In the genomic region with DNA sequence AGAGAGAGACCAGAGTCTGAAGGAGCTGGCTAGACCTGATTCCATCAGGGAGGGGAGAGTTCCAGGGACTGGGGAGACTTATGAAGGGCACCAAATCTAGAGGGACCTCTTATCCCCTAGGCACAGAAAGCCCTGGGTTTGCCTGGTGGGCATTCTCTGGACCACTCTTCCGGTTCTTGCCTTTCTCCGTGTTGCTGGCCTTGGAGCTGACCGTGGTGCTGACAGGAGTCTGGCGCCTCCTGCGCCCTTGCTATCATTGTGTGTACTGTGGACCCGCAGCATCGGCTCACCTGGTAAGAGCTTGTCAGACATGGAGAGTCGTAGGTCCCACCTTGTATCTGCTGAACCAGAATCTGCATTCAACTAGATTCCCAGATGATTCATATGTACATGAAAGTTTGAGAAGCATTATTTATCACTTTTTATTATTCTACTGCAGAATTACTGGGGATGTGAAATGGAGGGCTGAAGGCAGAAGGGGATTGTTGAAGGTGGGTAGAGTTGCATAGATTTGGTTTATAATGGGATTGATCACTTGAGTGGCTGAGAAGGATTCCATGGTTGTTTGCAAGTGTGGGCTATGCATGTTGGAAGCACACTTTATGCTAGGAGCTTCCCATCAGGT, we compare ENCODE assay signal across 10 cellular contexts. TPM values are rescaled to one million over a fixed set of nuclear protein-coding genes. Genes with fewer than 3 reads are reported as not detected.
DNase-seq lines count a peak whose midpoint lies in the region; ATAC-seq, FAIRE-seq and TF ChIP-seq lines count a peak whose summit lies in the region.
"Had no signal": no experiment of that assay in that cellular context is flagged by ENCODE, and none has a peak within 500 bp of the region (broad histone marks: within the 10 kb centered on the region; RNA-seq: fewer than 3 reads in every experiment).

No MANE protein-coding gene starts in this region.

- TF ChIP-seq EP300 in HepG2 (IDR thresholded peaks at IDR 0.05; ENCODE audit: low read depth in 2 of 2, low read length in 2 of 2) (no peak), HepG2 (CRISPR knock-in tag; IDR thresholded peaks at IDR 0.05; ENCODE audit: borderline replicate concordance) (no peak)

- no peaks in the 10 kb centered on the region for H3K9me3 Mint-ChIP-seq in stimulated activated memory B cell treated with anti-CD40 and anti-IgM and Interleukin-4, amounts not matched to agents 10 μg/mL and 1 μg/mL and 100 μg/mL, for 72 hours
- H3K9me3 Mint-ChIP-seq in osteocyte (ENCODE audit: unreplicated experiment): peaks cover 4% of the 10 kb centered on the region

- H3K27me3 Mint-ChIP-seq in stimulated activated memory B cell treated with anti-CD40 and anti-IgM and Interleukin-4, amounts not matched to agents 10 μg/mL and 1 μg/mL and 100 μg/mL, for 72 hours: peaks cover 59% of the 10 kb centered on the region
- peaks cover 41% of the 10 kb centered on the region for H3K27me3 Mint-ChIP-seq in osteocyte (ENCODE audit: unreplicated experiment)

- POLR2A ChIA-PET in HepG2 (lab: Yijun Ruan, JAX): no interaction called here

- no peaks in the 10 kb centered on the region for H3K36me3 Mint-ChIP-seq in stimulated activated memory B cell treated with anti-CD40 and anti-IgM and Interleukin-4, amounts not matched to agents 10 μg/mL and 1 μg/mL and 100 μg/mL, for 72 hours
- no peaks in the 10 kb centered on the region for H3K36me3 Mint-ChIP-seq in osteocyte (ENCODE audit: unreplicated experiment)
- H3K36me3 Mint-ChIP-seq: activated naive CD8-positive, alpha-beta T cell had no signal

- no peaks in the 10 kb centered on the region for H3K4me1 Mint-ChIP-seq in stimulated activated memory B cell treated with anti-CD40 and anti-IgM and Interleukin-4, amounts not matched to agents 10 μg/mL and 1 μg/mL and 100 μg/mL, for 72 hours
- H3K4me1 Mint-ChIP-seq in osteocyte (ENCODE audit: unreplicated experiment): no peaks in the 10 kb centered on the region

- H3K27ac ChIP-seq in DND-41 (ENCODE audit: low read length): no peak overlapping the region
- H3K27ac ChIP-seq in Karpas-422 (ENCODE audit: low read length): no peak overlapping the region
- no peak overlapping the region for H3K27ac ChIP-seq in HepG2 (ENCODE audit: extremely low read length, insufficient read depth, low read length)

- no peak overlapping the region for H2AFZ ChIP-seq in DND-41 (ENCODE audit: low read depth, low read length)
- no peak overlapping the region for H2AFZ ChIP-seq in Karpas-422 (ENCODE audit: low read length)
- H2AFZ ChIP-seq in HepG2 (ENCODE audit: low read length): no peak overlapping the region

- H3K9me2 ChIP-seq in Karpas-422 (replicated peaks; ENCODE audit: insufficient read depth, low read length): no peaks in the 10 kb centered on the region

- no peaks in the 10 kb centered on the region for H3K36me3 ChIP-seq in DND-41 (ENCODE audit: insufficient read depth, low read length)
- no peaks in the 10 kb centered on the region for H3K36me3 ChIP-seq in Karpas-422 (ENCODE audit: insufficient read depth, low read length)
- H3K36me3 ChIP-seq in HepG2 (replicated peaks in 1 of 2; ENCODE audit: control insufficient read depth in 1 of 2, insufficient read depth in 2 of 2, low read length in 2 of 2): no peaks in the 10 kb centered on the region

- no peak overlapping the region for H3K27ac Mint-ChIP-seq in stimulated activated memory B cell treated with anti-CD40 and anti-IgM and Interleukin-4, amounts not matched to agents 10 μg/mL and 1 μg/mL and 100 μg/mL, for 72 hours
- no peak overlapping the region for H3K27ac Mint-ChIP-seq in osteocyte (ENCODE audit: unreplicated experiment)
- H3K27ac Mint-ChIP-seq: activated naive CD8-positive, alpha-beta T cell had no signal

- intact Hi-C loops in HepG2 (cut with micrococcal nuclease; ENCODE audit: unreplicated experiment): no loop called here

- peaks cover 12% of the 10 kb centered on the region for H3K27me3 ChIP-seq in DND-41 (ENCODE audit: insufficient read depth, low read length, poor library complexity)
- H3K27me3 ChIP-seq in Karpas-422 (ENCODE audit: low read length): no peaks in the 10 kb centered on the region
- H3K27me3 ChIP-seq in HepG2 (ENCODE audit: control insufficient read depth in 1 of 2, insufficient read depth in 2 of 2, low read length in 2 of 2): peaks cover 0 to 5% of the 10 kb centered on the region in 2 experiments; a peak in 1 of 5 replicates

- no peaks in the 10 kb centered on the region for H3K4me1 ChIP-seq in DND-41 (ENCODE audit: insufficient read depth, low read length)
- no peaks in the 10 kb centered on the region for H3K4me1 ChIP-seq in Karpas-422 (ENCODE audit: low read length)
- H3K4me1 ChIP-seq in HepG2 (ENCODE audit: insufficient read depth, low read length): no peaks in the 10 kb centered on the region

- H3K9ac ChIP-seq in DND-41 (ENCODE audit: low read depth, low read length) (no peak overlapping the region), Karpas-422 (ENCODE audit: low read length) (no peak overlapping the region), HepG2 (ENCODE audit: insufficient read depth, low read depth, low read length) (no peak overlapping the region)

- no peak overlapping the region for H3K4me3 Mint-ChIP-seq in stimulated activated memory B cell treated with anti-CD40 and anti-IgM and Interleukin-4, amounts not matched to agents 10 μg/mL and 1 μg/mL and 100 μg/mL, for 72 hours
- no peak overlapping the region for H3K4me3 Mint-ChIP-seq in osteocyte (ENCODE audit: unreplicated experiment)
- H3K4me3 Mint-ChIP-seq: activated naive CD8-positive, alpha-beta T cell had no signal

- TF ChIP-seq CTCF in DND-41 (IDR thresholded peaks at IDR 0.05; ENCODE audit: borderline replicate concordance, extremely low read depth, low read length, poor library complexity, severe bottlenecking) (no peak), HepG2 (CRISPR knock-in tag; IDR thresholded peaks at IDR 0.05) (no peak), osteocyte (IDR thresholded peaks at IDR 0.05) (no peak)

- in situ Hi-C loops in HepG2 (cut with HindIII; ENCODE audit: extremely low pct_ligation_motif_present, low pct_unique_long_range_greater_than_20kb): no loop called here

- no peak overlapping the region for H3K4me2 ChIP-seq in DND-41 (ENCODE audit: insufficient read depth, low read length)
- H3K4me2 ChIP-seq in Karpas-422 (ENCODE audit: low read depth, low read length, poor library complexity, severe bottlenecking): no peak overlapping the region
- H3K4me2 ChIP-seq in HepG2 (ENCODE audit: low read depth, low read length): no peak overlapping the region

- H3K4me3 ChIP-seq in DND-41 (ENCODE audit: low read depth in 1 of 2, low read length in 2 of 2) (no peak overlapping the region), Karpas-422 (ENCODE audit: low read length) (no peak overlapping the region), HepG2 (replicated peaks in 1 of 3; ENCODE audit: insufficient read depth in 1 of 3, low read depth in 2 of 3, low read length in 3 of 3) (no peak overlapping the region)

- no peaks in the 10 kb centered on the region for H3K9me3 ChIP-seq in DND-41 (ENCODE audit: insufficient read depth, low read length, severe bottlenecking)
- H3K9me3 ChIP-seq in Karpas-422 (ENCODE audit: low read length): no peaks in the 10 kb centered on the region
- no peaks in the 10 kb centered on the region for H3K9me3 ChIP-seq in HepG2 (ENCODE audit: low read length)

- FAIRE-seq in HepG2 (lab: Jason Lieb, UNC): peak; percentile 44
- FAIRE-seq: keratinocyte had no signal

- TF ChIP-seq RAD21 in HepG2 (CRISPR knock-in tag; IDR thresholded peaks at IDR 0.05): no peak

- H3K79me2 ChIP-seq in DND-41 (ENCODE audit: insufficient read depth, low read length): no peaks in the 10 kb centered on the region
- no peaks in the 10 kb centered on the region for H3K79me2 ChIP-seq in Karpas-422 (ENCODE audit: low read length)
- H3K79me2 ChIP-seq in HepG2 (ENCODE audit: insufficient read depth, low read length): no peaks in the 10 kb centered on the region

- CTCF ChIA-PET in HepG2 (lab: Yijun Ruan, JAX; ENCODE audit: low intra/inter-chr PET ratio, low total read pairs): no interaction called here

- no peaks in the 10 kb centered on the region for H4K20me1 ChIP-seq in DND-41 (ENCODE audit: insufficient read depth, low read length)
- H4K20me1 ChIP-seq in Karpas-422 (ENCODE audit: insufficient read depth, low read depth, low read length): no peaks in the 10 kb centered on the region
- H4K20me1 ChIP-seq in HepG2 (ENCODE audit: insufficient read depth, low read length): no peaks in the 10 kb centered on the region

- peak; percentile 70; the same call in 2 of the 3 replicates for ATAC-seq in DND-41 (ENCODE audit: insufficient read depth, low read depth)
- ATAC-seq in HepG2: peak; percentile 88
- no peak for ATAC-seq in stimulated activated memory B cell treated with anti-CD40 and anti-IgM and Interleukin-4, amounts not matched to agents 10 μg/mL and 1 μg/mL and 100 μg/mL, for 72 hours
- ATAC-seq in HG03521 (IDR thresholded peaks at IDR 0.05; ENCODE audit: unreplicated experiment): no peak

- DNase-seq in DND-41: peak; percentile 65
- DNase-seq in Karpas-422: peak; percentile 56
- DNase-seq in amniotic epithelial cell (ENCODE audit: low read depth): peak; percentile 37
- DNase-seq in HepG2 (ENCODE audit: low spot score): peak; percentile 41
- no peak for DNase-seq in NCI-H1694 (lab: John Stamatoyannopoulos, UW)
- DNase-seq in osteocyte (ENCODE audit: extremely low spot score, unreplicated experiment): no peak

- TF ChIP-seq POLR2A in HepG2 (IDR thresholded peaks at IDR 0.05; ENCODE audit: insufficient read depth in 1 of 2, low read depth in 2 of 2, low read length in 2 of 2): no peak

- 5% methylated on average over 8 of the region's 8 CpGs for WGBS in HepG2 (ENCODE audit: low lambda C conversion rate)

- no TSS peak for BruUV-seq in HepG2 (replicated peaks; lab: Mats Ljungman, UMichigan)

RNA-seq across cellular contexts. Expression of gene TRPM8, which starts 4.3 kb away (rescaled TPM):
- not detected in 2 replicates for total RNA-seq in Karpas-422 (2014; rRNA removed; shearing (Covaris generic); ENCODE audit: low replicate concordance)
- total RNA-seq in HepG2 (2016; rRNA removed; fragmentation: Illumina TruSeq; extraction: Trizol): not detected in 2 replicates
- total RNA-seq in HepG2 (2016; cell fraction: cytosol; rRNA removed; fragmentation: Illumina TruSeq; extraction: Trizol; ENCODE audit: low read depth): not detected in 2 replicates
- total RNA-seq in HepG2 (2016; cell fraction: insoluble cytoplasmic fraction; rRNA removed; fragmentation: Illumina TruSeq; extraction: Trizol): 0.13 TPM in 1 of 2 replicates, not detected in the other
- not detected in 2 replicates for total RNA-seq in HepG2 (2016; cell fraction: membrane; rRNA removed; fragmentation: Illumina TruSeq; extraction: Trizol)
- total RNA-seq in HepG2 (2016; cell fraction: nucleus; rRNA removed; fragmentation: Illumina TruSeq; extraction: Trizol): not detected in 2 replicates
- 0.08 and 0.12 TPM in 2 replicates for polyA plus RNA-seq in HepG2 (2011; rRNA removed)
- 0.24 TPM in 1 of 2 replicates, not detected in the other for polyA plus RNA-seq in HepG2 (2011; cell fraction: cytosol; rRNA removed)
- polyA plus RNA-seq in HepG2 (2011; cell fraction: nucleus; rRNA removed): not detected in 2 replicates
- 0.52 TPM in 1 of 2 replicates, not detected in the other for polyA plus RNA-seq in HepG2 (2012)
- not detected in 2 replicates for polyA plus RNA-seq in HepG2 (2016; cell fraction: cytosol; fragmentation: Illumina TruSeq; extraction: Trizol; ENCODE audit: low read depth)
- not detected in 2 replicates for polyA plus RNA-seq in HepG2 (2016; cell fraction: insoluble cytoplasmic fraction; fragmentation: Illumina TruSeq; extraction: Trizol; ENCODE audit: low read depth)
- not detected in 2 replicates for polyA plus RNA-seq in HepG2 (2016; cell fraction: membrane; fragmentation: Illumina TruSeq; extraction: Trizol; ENCODE audit: low read depth)
- not detected in 2 replicates for polyA plus RNA-seq in HepG2 (2016; cell fraction: nucleus; fragmentation: Illumina TruSeq; extraction: Trizol; ENCODE audit: insufficient read depth, low read depth)
- 1.0 TPM in 1 of 2 replicates, not detected in the other for polyA minus RNA-seq in HepG2 (2011; rRNA and poly(A)+ RNA removed; ENCODE audit: low replicate concordance)
- not detected in 2 replicates for polyA minus RNA-seq in HepG2 (2011; cell fraction: cytosol; rRNA and poly(A)+ RNA removed)
- polyA minus RNA-seq in HepG2 (2011; cell fraction: nucleus; rRNA and poly(A)+ RNA removed): 0.50 TPM in 1 of 2 replicates, not detected in the other
- not detected in 2 replicates for total RNA-seq in osteocyte

RNA-seq across cellular contexts. Expression of gene HJURP, which starts 58.6 kb away (rescaled TPM):
- total RNA-seq in Karpas-422 (2014; rRNA removed; shearing (Covaris generic); ENCODE audit: low replicate concordance): 16.5 and 29.0 TPM in 2 replicates
- total RNA-seq in HepG2 (2016; rRNA removed; fragmentation: Illumina TruSeq; extraction: Trizol): 36.3 and 45.9 TPM in 2 replicates
- total RNA-seq in HepG2 (2016; cell fraction: cytosol; rRNA removed; fragmentation: Illumina TruSeq; extraction: Trizol; ENCODE audit: low read depth): 12.1 and 14.1 TPM in 2 replicates
- 35.1 and 51.2 TPM in 2 replicates for total RNA-seq in HepG2 (2016; cell fraction: insoluble cytoplasmic fraction; rRNA removed; fragmentation: Illumina TruSeq; extraction: Trizol)
- 26.8 and 29.4 TPM in 2 replicates for total RNA-seq in HepG2 (2016; cell fraction: membrane; rRNA removed; fragmentation: Illumina TruSeq; extraction: Trizol)
- total RNA-seq in HepG2 (2016; cell fraction: nucleus; rRNA removed; fragmentation: Illumina TruSeq; extraction: Trizol): 33.4 and 36.8 TPM in 2 replicates
- polyA plus RNA-seq in HepG2 (2011; rRNA removed): 26.0 and 43.9 TPM in 2 replicates
- polyA plus RNA-seq in HepG2 (2011; cell fraction: cytosol; rRNA removed): 14.5 and 27.5 TPM in 2 replicates
- 39.6 and 70.3 TPM in 2 replicates for polyA plus RNA-seq in HepG2 (2011; cell fraction: nucleus; rRNA removed)
- polyA plus RNA-seq in HepG2 (2012): 7.6 and 21.0 TPM in 2 replicates
- 2.9 and 3.6 TPM in 2 replicates for polyA plus RNA-seq in HepG2 (2016; cell fraction: cytosol; fragmentation: Illumina TruSeq; extraction: Trizol; ENCODE audit: low read depth)
- polyA plus RNA-seq in HepG2 (2016; cell fraction: insoluble cytoplasmic fraction; fragmentation: Illumina TruSeq; extraction: Trizol; ENCODE audit: low read depth): 43.4 and 45.0 TPM in 2 replicates
- 5.8 and 7.3 TPM in 2 replicates for polyA plus RNA-seq in HepG2 (2016; cell fraction: membrane; fragmentation: Illumina TruSeq; extraction: Trizol; ENCODE audit: low read depth)
- 88.1 and 90.3 TPM in 2 replicates for polyA plus RNA-seq in HepG2 (2016; cell fraction: nucleus; fragmentation: Illumina TruSeq; extraction: Trizol; ENCODE audit: insufficient read depth, low read depth)
- polyA minus RNA-seq in HepG2 (2011; rRNA and poly(A)+ RNA removed; ENCODE audit: low replicate concordance): 91.3 and 113 TPM in 2 replicates
- 17.1 and 31.6 TPM in 2 replicates for polyA minus RNA-seq in HepG2 (2011; cell fraction: cytosol; rRNA and poly(A)+ RNA removed)
- polyA minus RNA-seq in HepG2 (2011; cell fraction: nucleus; rRNA and poly(A)+ RNA removed): 19.5 and 34.5 TPM in 2 replicates
- 7.7 and 7.9 TPM in 2 replicates for total RNA-seq in osteocyte

Comparison
In these comparisons a context has a peak if more than half of its experiments do, and no peak if none do; other contexts are left out.
1. ATAC-seq: peak in DND-41 (single experiment) and HepG2 (single experiment); none in stimulated activated memory B cell treated with anti-CD40 and anti-IgM and Interleukin-4, amounts not matched to agents 10 μg/mL and 1 μg/mL and 100 μg/mL, for 72 hours (single experiment) and HG03521 (single experiment).
2. DNase-seq: peak in DND-41 (single experiment), Karpas-422 (single experiment), amniotic epithelial cell (single experiment) and HepG2 (single experiment); none in NCI-H1694 (single experiment) and osteocyte (single experiment).